1 cellular context compared by ENCODE assay signal in genomic region chr7:6256709-6257535, GRCh38.
TF ChIP-seq lines count a peak whose summit lies in the region.

No MANE protein-coding gene starts in this region.

TF ChIP-seq in WTC11, 78 proteins besides CTCF, POLR2A, EP300 and RAD21 (continued from another document):
- TF ChIP-seq HMGA2 (CRISPR knock-in tag; IDR thresholded peaks at IDR 0.05) (no peak), JUN (CRISPR knock-in tag; IDR thresholded peaks at IDR 0.05) (no peak), GABPB1 (CRISPR knock-in tag; IDR thresholded peaks at IDR 0.05) (no peak)
- TF ChIP-seq, protein P1, sequence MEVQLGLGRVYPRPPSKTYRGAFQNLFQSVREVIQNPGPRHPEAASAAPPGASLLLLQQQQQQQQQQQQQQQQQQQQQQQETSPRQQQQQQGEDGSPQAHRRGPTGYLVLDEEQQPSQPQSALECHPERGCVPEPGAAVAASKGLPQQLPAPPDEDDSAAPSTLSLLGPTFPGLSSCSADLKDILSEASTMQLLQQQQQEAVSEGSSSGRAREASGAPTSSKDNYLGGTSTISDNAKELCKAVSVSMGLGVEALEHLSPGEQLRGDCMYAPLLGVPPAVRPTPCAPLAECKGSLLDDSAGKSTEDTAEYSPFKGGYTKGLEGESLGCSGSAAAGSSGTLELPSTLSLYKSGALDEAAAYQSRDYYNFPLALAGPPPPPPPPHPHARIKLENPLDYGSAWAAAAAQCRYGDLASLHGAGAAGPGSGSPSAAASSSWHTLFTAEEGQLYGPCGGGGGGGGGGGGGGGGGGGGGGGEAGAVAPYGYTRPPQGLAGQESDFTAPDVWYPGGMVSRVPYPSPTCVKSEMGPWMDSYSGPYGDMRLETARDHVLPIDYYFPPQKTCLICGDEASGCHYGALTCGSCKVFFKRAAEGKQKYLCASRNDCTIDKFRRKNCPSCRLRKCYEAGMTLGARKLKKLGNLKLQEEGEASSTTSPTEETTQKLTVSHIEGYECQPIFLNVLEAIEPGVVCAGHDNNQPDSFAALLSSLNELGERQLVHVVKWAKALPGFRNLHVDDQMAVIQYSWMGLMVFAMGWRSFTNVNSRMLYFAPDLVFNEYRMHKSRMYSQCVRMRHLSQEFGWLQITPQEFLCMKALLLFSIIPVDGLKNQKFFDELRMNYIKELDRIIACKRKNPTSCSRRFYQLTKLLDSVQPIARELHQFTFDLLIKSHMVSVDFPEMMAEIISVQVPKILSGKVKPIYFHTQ (CRISPR knock-in tag; IDR thresholded peaks at IDR 0.05), result no peak
TF ChIP-seq in WTC11: peak in this region for 0.
